Comparison of ENCODE assay signal across 13 cellular contexts in the genomic region with DNA sequence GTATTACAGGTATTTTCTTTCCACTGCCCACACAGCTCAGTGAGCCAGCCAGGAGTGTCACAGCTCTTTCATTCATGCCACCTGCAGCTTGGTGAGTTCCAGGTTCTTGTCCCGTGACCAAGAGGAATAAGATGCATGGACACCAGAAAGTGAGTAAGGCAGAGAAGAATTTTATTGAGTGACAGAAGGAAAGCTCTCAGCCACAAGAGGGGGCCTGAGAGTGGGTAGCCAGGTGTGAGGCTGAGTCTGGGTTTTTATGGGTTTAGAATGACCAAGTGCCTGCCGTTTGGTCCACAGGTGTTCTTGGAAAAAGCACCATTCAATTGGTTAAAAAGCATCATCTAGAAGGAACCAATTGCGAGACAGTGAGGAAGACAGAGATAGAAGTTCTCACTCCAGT.
"Had no signal": no experiment of that assay in that cellular context is flagged by ENCODE, and none has a peak within 500 bp of the region (broad histone marks: within the 10 kb centered on the region; RNA-seq: fewer than 3 reads in every experiment).

No MANE protein-coding gene starts in this region.

- H3K27me3 ChIP-seq: adrenal gland, neutrophil, right atrium auricular region, tibial artery had no signal

- H3K27ac ChIP-seq: adrenal gland, neutrophil, right atrium auricular region, skin epidermis, tibial artery had no signal

- ATAC-seq: left colon; stimulated activated memory B cell treated with anti-CD40 and anti-IgM and Interleukin-4, amounts not matched to agents 10 μg/mL and 1 μg/mL and 100 μg/mL, for 72 hours had no signal

- DNase-seq: activated naive CD4-positive, alpha-beta T cell treated with anti-CD3 and anti-CD28 coated beads, Interleukin-2, amount 50 U/mL, for 16 hours; adrenal gland; cerebellar nuclear complex; dermis blood vessel endothelial cell; immature natural killer cell; left colon; naive B cell; tibial artery had no signal

- H3K9me3 ChIP-seq: adrenal gland, neutrophil, tibial artery had no signal

- H3K4me1 ChIP-seq: adrenal gland, right atrium auricular region, tibial artery had no signal

- H3K36me3 ChIP-seq: adrenal gland, neutrophil, right atrium auricular region, tibial artery had no signal

- H3K4me3 ChIP-seq: adrenal gland, lung, right atrium auricular region, skin epidermis, tibial artery had no signal
